ENCODE assay signal across 21 cellular contexts in genomic region chr2:172089005-172089504, GRCh38. TPM values are rescaled to one million over a fixed set of nuclear protein-coding genes. Genes with fewer than 3 reads are reported as not detected.
DNase-seq lines count a peak whose midpoint lies in the region; ATAC-seq, FAIRE-seq and TF ChIP-seq lines count a peak whose summit lies in the region.
"Had no signal": no experiment of that assay in that cellular context is flagged by ENCODE, and none has a peak within 500 bp of the region (broad histone marks: within the 10 kb centered on the region; RNA-seq: fewer than 3 reads in every experiment).

No MANE protein-coding gene starts in this region.

- ATAC-seq in GM21447 (IDR thresholded peaks at IDR 0.05; ENCODE audit: unreplicated experiment), result no peak

- H3K79me2 ChIP-seq in mesendoderm (ENCODE audit: control insufficient read depth, insufficient read depth, low read length), result no peaks in the 10 kb centered on the region

- H3K4ac ChIP-seq in mesendoderm (ENCODE audit: low read depth, low read length), result no peak overlapping the region

- in situ Hi-C loops in G401 (cut with HindIII; ENCODE audit: low sequenced_read_pairs), result no loop called here

- H2BK15ac ChIP-seq in mesendoderm (replicated peaks; ENCODE audit: low read depth), result no peak overlapping the region

- H3K9me3 ChIP-seq in small intestine (ENCODE audit: control insufficient read depth, low read depth), result no peaks in the 10 kb centered on the region
- H3K9me3 ChIP-seq: Caco-2 had no signal

- no peak overlapping the region for H4K8ac ChIP-seq in mesendoderm (ENCODE audit: low read depth, low read length)

- no peaks in the 10 kb centered on the region for H3K79me1 ChIP-seq in mesendoderm (ENCODE audit: low read length)

- no peak overlapping the region for H3K56ac ChIP-seq in mesendoderm (ENCODE audit: low read length)

- no peak overlapping the region for H4K5ac ChIP-seq in mesendoderm (ENCODE audit: low read length)

- H3K27ac ChIP-seq in 22Rv1 (peak overlapping the region; percentile 93), VCaP (peak overlapping the region; percentile 94), mesendoderm (ENCODE audit: low read depth, low read length) (no peak overlapping the region), small intestine (ENCODE audit: low read depth in 1 of 2, low read length in 1 of 2) (no peak overlapping the region)

- H2BK120ac ChIP-seq in mesendoderm (ENCODE audit: low read depth, low read length), result no peak overlapping the region

- H2AK5ac ChIP-seq in mesendoderm (ENCODE audit: low read length), result no peak overlapping the region

- no peak overlapping the region for H3K9ac ChIP-seq in mesendoderm (ENCODE audit: low read length)

- no peak overlapping the region for H3K23ac ChIP-seq in mesendoderm (ENCODE audit: low read length)

- H3K4me1 ChIP-seq in mesendoderm (ENCODE audit: control insufficient read depth, low read depth, low read length), result no peaks in the 10 kb centered on the region
- H3K4me1 ChIP-seq in small intestine (ENCODE audit: control insufficient read depth in 2 of 2, insufficient read depth in 1 of 2, low read depth in 1 of 2, low read length in 1 of 2), result peaks cover 5 to 9% of the 10 kb centered on the region in 2 donors
- H3K4me1 ChIP-seq: Caco-2 had no signal

- no peak overlapping the region for H3K4me2 ChIP-seq in mesendoderm (ENCODE audit: low read length)

- TF ChIP-seq CTCF in 22Rv1 (IDR thresholded peaks at IDR 0.05) (no peak), VCaP (conservative IDR thresholded peaks at IDR 0.05) (no peak)

- DNase-seq in mesendoderm (peak; percentile 1), HuH-7 (ENCODE audit: low spot score) (no peak), small intestine (no peak), G401 (ENCODE audit: low spot score) (no peak)
- DNase-seq: C1 segment of cervical spinal cord, Caco-2, DMS79, Karpas-422, MM.1S, NCI-H1105, NCI-H1694 treated with DMSO at 0.1 percent for 48 hours, NCI-H2171, NCI-H446, RPMI8226, SIG-M5 had no signal

- FAIRE-seq in G401.6 (lab: Jason Lieb, UNC) (peak; percentile 21), small intestine (lab: Jason Lieb, UNC) (no peak)
- FAIRE-seq: A204.1 had no signal

- no peak overlapping the region for H3K4me3 ChIP-seq in mesendoderm (ENCODE audit: low read length)
- no peak overlapping the region for H3K4me3 ChIP-seq in small intestine (ENCODE audit: low read depth in 1 of 2, low read length in 2 of 2)

- H3K36me3 ChIP-seq in mesendoderm (ENCODE audit: control insufficient read depth, insufficient read depth, low read length), result no peaks in the 10 kb centered on the region
- no peaks in the 10 kb centered on the region for H3K36me3 ChIP-seq in small intestine (ENCODE audit: control insufficient read depth in 2 of 2, insufficient read depth in 2 of 2, low read length in 2 of 2)

- no peak overlapping the region for H3K18ac ChIP-seq in mesendoderm (ENCODE audit: low read length)

- no CpG with 5 or more reads among the region's 10 CpGs for WGBS in mesendoderm (ENCODE audit: extremely low coverage, insufficient coverage, low lambda C conversion rate)
- WGBS in small intestine, 3 donors, result 10 to 13% (median 12%) methylated on average over 10 of the region's 10 CpGs

- H3K27me3 ChIP-seq in mesendoderm (ENCODE audit: insufficient read depth, low read length, poor library complexity), result peaks cover 71% of the 10 kb centered on the region
- H3K27me3 ChIP-seq in small intestine (ENCODE audit: control insufficient read depth in 2 of 2, insufficient read depth in 2 of 2, low read length in 2 of 2), result peaks cover 25 to 76% of the 10 kb centered on the region in 2 donors

- no peak overlapping the region for H2BK5ac ChIP-seq in mesendoderm (ENCODE audit: low read length)

RNA-seq across cellular contexts. Expression of gene DLX1, which starts 3.7 kb away (rescaled TPM):
- polyA plus RNA-seq in mesendoderm (2013, experiment 1 of 2), result 0.29 TPM
- polyA plus RNA-seq in mesendoderm (2013, experiment 2 of 2), result 0.28 TPM
- 1 to 10 TPM in 1 of 3 donors, not detected in 2; 1.3 TPM for polyA plus RNA-seq in small intestine
- 21.8 and 26.2 TPM in 2 replicates for total RNA-seq in G401 (2014; rRNA removed; shearing (Covaris generic))
- total RNA-seq: OCI-LY7 had no signal

RNA-seq across cellular contexts. Expression of gene DLX2, which starts 13.6 kb away (rescaled TPM):
- polyA plus RNA-seq in mesendoderm (2013, experiment 1 of 2), result 0.14 TPM
- 0.10 TPM for polyA plus RNA-seq in mesendoderm (2013, experiment 2 of 2)
- under 1 TPM in 1 of 3 donors, not detected in 2; 0.19 TPM for polyA plus RNA-seq in small intestine
- 5.0 and 5.3 TPM in 2 replicates for total RNA-seq in G401 (2014; rRNA removed; shearing (Covaris generic))

Comparison
In these comparisons a context has a peak if more than half of its experiments do, and no peak if none do; other contexts are left out.
1. H3K27ac ChIP-seq: peak in 22Rv1 (single experiment) and VCaP (single experiment); none in mesendoderm (single experiment) and small intestine (0 of 2).